ENCODE assay signal across 8 cellular contexts in the genomic region with DNA sequence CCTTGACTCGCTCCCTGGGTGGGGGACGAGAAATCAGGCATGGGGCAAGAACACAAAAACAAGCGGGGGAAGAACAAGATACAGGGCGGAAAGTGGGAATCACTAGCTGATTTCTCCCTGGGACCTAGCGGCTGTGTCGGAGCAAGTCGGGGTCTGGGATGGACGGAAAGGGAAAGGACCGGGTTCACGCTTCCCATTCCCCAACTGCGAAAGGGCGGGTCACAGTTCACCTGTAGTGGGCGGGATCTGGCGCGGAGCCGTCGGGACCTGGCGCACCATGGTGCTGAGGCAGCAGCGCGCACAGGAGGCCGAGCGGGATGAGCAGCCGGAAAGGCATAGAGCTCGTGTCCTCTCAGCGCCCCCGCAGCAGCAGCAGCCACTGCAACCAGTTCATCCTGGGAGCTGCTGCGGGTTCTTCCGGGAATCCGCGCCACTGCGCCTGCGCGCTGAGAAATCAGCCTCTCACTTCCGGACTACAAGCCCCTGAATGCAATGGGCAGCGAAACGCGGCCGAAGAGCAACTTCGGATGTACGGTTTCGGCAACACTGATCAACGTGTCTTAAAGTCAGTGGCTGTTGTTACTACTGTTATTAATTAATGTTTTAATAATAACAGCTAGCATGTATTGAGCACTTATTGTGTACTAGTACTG.
DNase-seq lines count a peak whose midpoint lies in the region; ATAC-seq and TF ChIP-seq lines count a peak whose summit lies in the region.

A gene with protein sequence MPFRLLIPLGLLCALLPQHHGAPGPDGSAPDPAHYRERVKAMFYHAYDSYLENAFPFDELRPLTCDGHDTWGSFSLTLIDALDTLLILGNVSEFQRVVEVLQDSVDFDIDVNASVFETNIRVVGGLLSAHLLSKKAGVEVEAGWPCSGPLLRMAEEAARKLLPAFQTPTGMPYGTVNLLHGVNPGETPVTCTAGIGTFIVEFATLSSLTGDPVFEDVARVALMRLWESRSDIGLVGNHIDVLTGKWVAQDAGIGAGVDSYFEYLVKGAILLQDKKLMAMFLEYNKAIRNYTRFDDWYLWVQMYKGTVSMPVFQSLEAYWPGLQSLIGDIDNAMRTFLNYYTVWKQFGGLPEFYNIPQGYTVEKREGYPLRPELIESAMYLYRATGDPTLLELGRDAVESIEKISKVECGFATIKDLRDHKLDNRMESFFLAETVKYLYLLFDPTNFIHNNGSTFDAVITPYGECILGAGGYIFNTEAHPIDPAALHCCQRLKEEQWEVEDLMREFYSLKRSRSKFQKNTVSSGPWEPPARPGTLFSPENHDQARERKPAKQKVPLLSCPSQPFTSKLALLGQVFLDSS (minus strand): TSS at position 415 of the 653 bp plus-strand sequence. CDS start 78 bp downstream, at position 337.

- DNase-seq in GM04504 (ENCODE audit: low read depth): peak; percentile 88
- peak; percentile 87 for DNase-seq in NCI-H1092 treated with DMSO at 0.1 percent for 48 hours (lab: John Stamatoyannopoulos, UW)
- peak; percentile 91 for DNase-seq in activated naive CD4-positive, alpha-beta T cell treated with anti-CD3 and anti-CD28 coated beads, Interleukin-2, amount 50 U/mL, for 16 hours
- DNase-seq in globus pallidus (ENCODE audit: low spot score): peak; percentile 94
- peak; percentile 31 to 96 (median 89) for DNase-seq in nucleus accumbens (lab: John Stamatoyannopoulos, UW)
- DNase-seq in superior temporal gyrus (ENCODE audit: extremely low spot score): peak; percentile 97

- ATAC-seq in HG02588 (IDR thresholded peaks at IDR 0.05; ENCODE audit: unreplicated experiment) (peak; percentile 71), SK-N-SH treated with all-trans-retinoic acid at 6 μM for 48 hours (peak; percentile 97)

TF ChIP-seq in SK-N-SH treated with all-trans-retinoic acid at 6 μM for 48 hours, 23 proteins besides CTCF, POLR2A, EP300 and RAD21:
- no peak for TF ChIP-seq PATZ1 (CRISPR knock-in tag; IDR thresholded peaks at IDR 0.05; ENCODE audit: borderline replicate concordance)
- TF ChIP-seq CSDC2 (CRISPR knock-in tag; IDR thresholded peaks at IDR 0.05): no peak
- TF ChIP-seq PPARA (CRISPR knock-in tag; IDR thresholded peaks at IDR 0.05; ENCODE audit: borderline replicate concordance): no peak
- TF ChIP-seq ZNF8 (CRISPR knock-in tag; IDR thresholded peaks at IDR 0.05): no peak
- no peak for TF ChIP-seq SNAI2 (CRISPR knock-in tag; IDR thresholded peaks at IDR 0.05)

Comparison
In these comparisons a context has a peak if more than half of its experiments do, and no peak if none do; other contexts are left out.
1. Peak in every context shown above with its lines: DNase-seq and ATAC-seq.